Comparison of ENCODE assay signal across 11 cellular contexts in the genomic region with DNA sequence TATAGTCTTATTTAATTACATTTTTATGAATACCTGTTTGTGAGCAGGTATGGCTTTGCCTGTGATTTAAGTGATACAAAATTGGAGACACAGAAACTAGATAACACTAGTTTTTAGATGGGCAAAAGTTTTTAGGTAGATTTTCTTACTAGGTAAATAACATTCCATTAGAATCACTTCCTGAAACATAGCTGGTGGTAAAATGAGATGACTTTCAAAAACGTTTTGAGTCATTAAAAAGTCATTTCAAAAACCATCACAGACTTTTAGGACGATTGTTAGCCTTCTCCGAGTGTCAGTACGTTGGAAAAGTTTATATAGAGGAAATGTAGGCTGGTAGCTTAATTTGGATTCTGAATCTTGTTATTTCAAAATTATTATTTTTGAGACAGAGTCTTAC. TPM values are rescaled to one million over a fixed set of nuclear protein-coding genes. Genes with fewer than 3 reads are reported as not detected.
DNase-seq lines count a peak whose midpoint lies in the region; ATAC-seq and TF ChIP-seq lines count a peak whose summit lies in the region.
"Had no signal": no experiment of that assay in that cellular context is flagged by ENCODE, and none has a peak within 500 bp of the region (broad histone marks: within the 10 kb centered on the region; RNA-seq: fewer than 3 reads in every experiment).

No MANE protein-coding gene starts in this region.

- H3K36me3 ChIP-seq in heart left ventricle (no peaks in the 10 kb centered on the region), lower lobe of right lung (no peaks in the 10 kb centered on the region), vagina (no peaks in the 10 kb centered on the region)

- TF ChIP-seq POLR2A in heart left ventricle (IDR thresholded peaks at IDR 0.05) (no peak), vagina (IDR thresholded peaks at IDR 0.05) (no peak)

- DNase-seq in heart left ventricle (no peak), Right ventricle myocardium inferior (ENCODE audit: missing footprints) (no peak), lower lobe of right lung (no peak), vagina (ENCODE audit: extremely low spot score in 2 of 2) (no peak), HuH-7.5 (ENCODE audit: low spot score) (no peak), NCI-H226 (no peak)
- DNase-seq in activated naive CD8-positive, alpha-beta T cell treated with anti-CD3 and anti-CD28 coated beads for 36 hours: no peak
- DNase-seq: DMS79 had no signal

- peak overlapping the region; percentile 80 for H3K4me3 Mint-ChIP-seq in activated naive CD8-positive, alpha-beta T cell treated with anti-CD3 and anti-CD28 coated beads for 36 hours

- H3K27ac ChIP-seq in heart left ventricle: peak overlapping the region in 11 of 12 donors; percentile 91 to 99 (median 98)
- peak overlapping the region; percentile 95 for H3K27ac ChIP-seq in lower lobe of right lung
- no peak overlapping the region for H3K27ac ChIP-seq in vagina

- no peaks in the 10 kb centered on the region for H3K36me3 Mint-ChIP-seq in activated naive CD8-positive, alpha-beta T cell treated with anti-CD3 and anti-CD28 coated beads for 36 hours

- no peaks in the 10 kb centered on the region for H3K9me3 Mint-ChIP-seq in activated naive CD8-positive, alpha-beta T cell treated with anti-CD3 and anti-CD28 coated beads for 36 hours

- H3K27ac Mint-ChIP-seq in activated naive CD8-positive, alpha-beta T cell treated with anti-CD3 and anti-CD28 coated beads for 36 hours: peak overlapping the region; percentile 78

- H3K4me1 Mint-ChIP-seq in activated naive CD8-positive, alpha-beta T cell treated with anti-CD3 and anti-CD28 coated beads for 36 hours: peaks cover 30% of the 10 kb centered on the region

- H3K27me3 ChIP-seq in heart left ventricle (no peaks in the 10 kb centered on the region), lower lobe of right lung (ENCODE audit: low read depth) (no peaks in the 10 kb centered on the region), vagina (no peaks in the 10 kb centered on the region)

- H3K4me1 ChIP-seq in heart left ventricle: peaks cover 0 to 61% (median 35%) of the 10 kb centered on the region in 12 donors
- peaks cover 23% of the 10 kb centered on the region for H3K4me1 ChIP-seq in lower lobe of right lung
- peaks cover 39% of the 10 kb centered on the region for H3K4me1 ChIP-seq in vagina

- H3K27me3 Mint-ChIP-seq in activated naive CD8-positive, alpha-beta T cell treated with anti-CD3 and anti-CD28 coated beads for 36 hours: no peaks in the 10 kb centered on the region

- ATAC-seq in heart left ventricle (no peak), Right ventricle myocardium inferior (no peak), lower lobe of right lung (no peak), GM21528 (IDR thresholded peaks at IDR 0.05; ENCODE audit: low FRiP score, unreplicated experiment) (no peak)

- intact Hi-C loops in heart left ventricle (cut with DNase I) (loop anchor here in 9 of 10 donors (1.0 to 10.0 kb wide), 13 partner anchors 54 to 294 kb away; a partner anchor contains a TSS), Right ventricle myocardium inferior (cut with DNase I) (loop anchor here (5.0 to 10.0 kb wide), 4 partner anchors 54 to 294 kb away; a partner anchor contains a TSS), lower lobe of right lung (cut with DNase I) (no loop called here), vagina (cut with DNase I) (loop anchor here (10.0 kb wide), 3 partner anchors 56 to 886 kb away; a partner anchor contains a TSS)

- H3K9me3 ChIP-seq in heart left ventricle: no peaks in the 10 kb centered on the region
- H3K9me3 ChIP-seq in lower lobe of right lung: no peaks in the 10 kb centered on the region
- no peaks in the 10 kb centered on the region for H3K9me3 ChIP-seq in vagina

- TF ChIP-seq CTCF in heart left ventricle (IDR thresholded peaks at IDR 0.05) (no peak), lower lobe of right lung (IDR thresholded peaks at IDR 0.05) (no peak), vagina (IDR thresholded peaks at IDR 0.05) (no peak)

- H3K4me3 ChIP-seq in heart left ventricle: peak overlapping the region in 10 of 12 donors; percentile 82 to 97 (median 92)
- peak overlapping the region; percentile 89 for H3K4me3 ChIP-seq in lower lobe of right lung
- H3K4me3 ChIP-seq in vagina: peak overlapping the region; percentile 90 to 96

- 53 to 71% (median 61%) methylated on average over 4 of the region's 4 CpGs for WGBS in heart left ventricle, 4 donors

RNA-seq across cellular contexts. Expression of a gene that starts 18.3 kb away (rescaled TPM):
- total RNA-seq in heart left ventricle (1 to 10 TPM in 4 of 9 donors, under 1 TPM in 2, not detected in 3; 0.48 to 2.3 (median 1.0) TPM), Right ventricle myocardium inferior (0.38 TPM), lower lobe of right lung (1.2 TPM), vagina (2.5 TPM)
- polyA plus RNA-seq in heart left ventricle: 1 to 10 TPM in 1 of 2 donors, under 1 TPM in 1; 0.88 to 1.2 TPM
- under 1 TPM in 1 of 2 experiments, not detected in 1; 0.34 TPM for total RNA-seq in activated naive CD8-positive, alpha-beta T cell treated with anti-CD3 and anti-CD28 coated beads for 36 hours
- total RNA-seq: glomerular endothelial cell, SK-MEL-5 had no signal
